Comparison of ENCODE assay signal across 8 cellular contexts in genomic region chr10:11757820-11758463, GRCh38. TPM values are rescaled to one million over a fixed set of nuclear protein-coding genes. Genes with fewer than 3 reads are reported as not detected.
DNase-seq lines count a peak whose midpoint lies in the region; ATAC-seq and TF ChIP-seq lines count a peak whose summit lies in the region.

No MANE protein-coding gene starts in this region.

- DNase-seq in Daoy (ENCODE audit: low read depth) (peak; percentile 78), RKO (ENCODE audit: low spot score) (peak; percentile 84), fibroblast of villous mesenchyme (ENCODE audit: low read depth) (peak; percentile 86), nucleus accumbens (lab: John Stamatoyannopoulos, UW) (peak in 52 of 56 donors; percentile 8 to 89 (median 64)), stromal cell of bone marrow (ENCODE audit: low read depth) (peak; percentile 57)

- peak; percentile 95 for TF ChIP-seq CTCF in fibroblast of villous mesenchyme (IDR thresholded peaks at IDR 0.05; ENCODE audit: insufficient read depth, low read depth, low read length)

- H3K4me1 Mint-ChIP-seq in activated T-helper 17 cell treated with anti-CD3 and anti-CD28 coated beads, Interleukin-2, amount 50 U/mL, for 72 hours, result no peaks in the 10 kb centered on the region

- peaks cover 3% of the 10 kb centered on the region for H3K27me3 Mint-ChIP-seq in activated T-helper 17 cell treated with anti-CD3 and anti-CD28 coated beads, Interleukin-2, amount 50 U/mL, for 72 hours

- TF ChIP-seq EP300 in Ishikawa (IDR thresholded peaks at IDR 0.05; ENCODE audit: borderline replicate concordance), result no peak

- no peaks in the 10 kb centered on the region for H3K9me3 Mint-ChIP-seq in activated T-helper 17 cell treated with anti-CD3 and anti-CD28 coated beads, Interleukin-2, amount 50 U/mL, for 72 hours

- no peak overlapping the region for H3K27ac Mint-ChIP-seq in activated T-helper 17 cell treated with anti-CD3 and anti-CD28 coated beads, Interleukin-2, amount 50 U/mL, for 72 hours

- peak; percentile 97 for TF ChIP-seq RAD21 in Ishikawa (IDR thresholded peaks at IDR 0.05; ENCODE audit: low read depth)

- no peaks in the 10 kb centered on the region for H3K36me3 Mint-ChIP-seq in activated T-helper 17 cell treated with anti-CD3 and anti-CD28 coated beads, Interleukin-2, amount 50 U/mL, for 72 hours (ENCODE audit: low read depth)

- H3K4me3 Mint-ChIP-seq in activated T-helper 17 cell treated with anti-CD3 and anti-CD28 coated beads, Interleukin-2, amount 50 U/mL, for 72 hours, result no peak overlapping the region

- ATAC-seq in GM21619 (IDR thresholded peaks at IDR 0.05; ENCODE audit: unreplicated experiment), result peak; percentile 99
- ATAC-seq in activated T-helper 17 cell treated with anti-CD3 and anti-CD28 coated beads, Interleukin-2, amount 50 U/mL, for 72 hours (replicated peaks), result peak; percentile 99

- H3K4me3 ChIP-seq in fibroblast of villous mesenchyme (ENCODE audit: low read depth, low read length), result no peak overlapping the region

TF ChIP-seq in Ishikawa, 13 proteins besides CTCF, POLR2A, EP300 and RAD21:
- no peak for TF ChIP-seq FOXM1 (IDR thresholded peaks at IDR 0.05; ENCODE audit: borderline replicate concordance, low read depth)
- TF ChIP-seq YY1 (IDR thresholded peaks at IDR 0.05; ENCODE audit: low read depth), result no peak
- no peak for TF ChIP-seq REST (IDR thresholded peaks at IDR 0.05; ENCODE audit: low read depth)
- no peak for TF ChIP-seq NFIC (IDR thresholded peaks at IDR 0.05)
- no peak for TF ChIP-seq USF1 (IDR thresholded peaks at IDR 0.05)
- no peak for TF ChIP-seq TCF12 (IDR thresholded peaks at IDR 0.05; ENCODE audit: low read depth)
- no peak for TF ChIP-seq ZBTB7A (IDR thresholded peaks at IDR 0.05; ENCODE audit: low read depth)
- TF ChIP-seq TEAD4 (IDR thresholded peaks at IDR 0.05), result no peak
TF ChIP-seq in Ishikawa: peak in this region for 0.

RNA-seq across cellular contexts. Expression of gene ECHDC3, which starts 15.8 kb away (rescaled TPM):
- total RNA-seq in Daoy (2014; rRNA removed; shearing (Covaris generic)), result 7.9 TPM in 2 replicates
- 1 to 10 TPM in 1 of 2 donors, not detected in 1; 1.5 TPM for total RNA-seq in activated T-helper 17 cell treated with anti-CD3 and anti-CD28 coated beads, Interleukin-2, amount 50 U/mL, for 72 hours
- 1.3 and 12.6 TPM in 2 replicates for total RNA-seq in fibroblast of villous mesenchyme
